In the genomic region with DNA sequence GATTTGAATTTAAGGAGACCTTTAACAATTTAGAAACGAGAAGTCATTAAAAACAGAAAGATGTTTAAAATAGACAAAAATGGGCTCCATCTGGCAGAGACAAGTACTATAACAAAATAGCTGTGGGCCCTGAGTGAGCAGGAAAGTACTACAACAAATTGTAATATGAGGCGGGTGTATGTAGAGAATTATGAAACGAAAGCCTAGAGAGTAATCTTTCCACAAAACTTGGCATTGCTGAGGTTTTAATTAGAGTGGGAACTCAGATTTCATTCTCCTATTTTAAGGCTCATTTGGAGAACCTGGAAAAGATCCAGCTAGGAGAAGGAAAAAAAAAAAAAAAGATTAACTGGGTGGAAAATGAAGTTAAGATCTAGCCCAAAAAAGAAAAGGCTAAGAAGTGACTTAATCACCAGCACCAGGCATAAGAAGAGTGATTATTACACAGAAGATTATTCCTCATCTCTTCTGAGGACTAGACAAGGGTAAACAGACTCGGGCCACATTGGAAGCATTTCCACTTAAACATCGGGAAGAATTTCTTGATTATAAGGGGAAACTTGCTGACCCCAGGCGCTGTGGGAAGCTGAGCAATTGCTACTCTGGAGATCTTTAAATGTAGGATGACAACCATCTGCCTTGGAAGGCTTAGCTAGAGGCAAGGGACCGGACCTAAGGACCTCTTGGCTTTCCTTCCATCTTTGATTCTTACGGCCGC, we compare ENCODE assay signal across 27 cellular contexts. TPM values are rescaled to one million over a fixed set of nuclear protein-coding genes. Genes with fewer than 3 reads are reported as not detected.
A peak's percentile ranks its signal among the peaks of the same experiment; 100 is the strongest.
DNase-seq lines count a peak whose midpoint lies in the region; ATAC-seq, FAIRE-seq and TF ChIP-seq lines count a peak whose summit lies in the region.
"Had no signal": no experiment of that assay in that cellular context is flagged by ENCODE, and none has a peak within 500 bp of the region (broad histone marks: within the 10 kb centered on the region; RNA-seq: fewer than 3 reads in every experiment).

No MANE protein-coding gene starts in this region.

- peak overlapping the region in 1 of 2 donors; percentile 52 for H3K27ac ChIP-seq in left lung
- no peak overlapping the region for H3K27ac ChIP-seq in CD4-positive, alpha-beta T cell (ENCODE audit: low read depth, low read length)
- H3K27ac ChIP-seq: Peyer's patch had no signal

- H3K4me1 Mint-ChIP-seq in CD4-positive, alpha-beta T cell (ENCODE audit: low read depth) = no peaks in the 10 kb centered on the region
- H3K4me1 Mint-ChIP-seq: central memory CD8-positive, alpha-beta T cell; natural killer cell had no signal

- H3K4me1 ChIP-seq in left lung = no peaks in the 10 kb centered on the region
- H3K4me1 ChIP-seq: Peyer's patch had no signal

- peak; percentile 57 for ATAC-seq in left lung
- ATAC-seq in CD4-positive, alpha-beta T cell (ENCODE audit: poor library complexity) = no peak
- ATAC-seq: activated T-cell treated with anti-CD3 and anti-CD28 coated beads, Interleukin-2, amount 50 U/mL, for 72 hours; left lobe of liver; natural killer cell; T-helper 17 cell had no signal

- POLR2A ChIA-PET in CD4-positive, alpha-beta T cell (lab: Charles Lee) = no interaction called here

- CTCF ChIA-PET in CD4-positive, alpha-beta T cell (lab: Charles Lee) = no interaction called here

- peak; percentile 51 for DNase-seq in AG09319 (ENCODE audit: extremely low read depth, low read depth)
- DNase-seq in M059J (ENCODE audit: low read depth) = peak; percentile 9
- DNase-seq in left lung = no peak
- no peak for DNase-seq in activated naive CD4-positive, alpha-beta T cell treated with Interleukin-2 at 50 U/mL for 16 hours
- DNase-seq in CD4-positive, alpha-beta T cell = no peak
- no peak for DNase-seq in DMS53 (lab: John Stamatoyannopoulos, UW)
- DNase-seq in activated T-cell treated with anti-CD3 and anti-CD28 coated beads, Interleukin-2, amount 50 U/mL, for 48 hours = no peak
- DNase-seq: activated CD4-positive, alpha-beta T cell treated with anti-CD3 and anti-CD28 coated beads, Interleukin-2, amount 10 ng/mL, durations not matched to agents 24 days and 14 days; activated naive CD4-positive, alpha-beta T cell treated with anti-CD3 and anti-CD28 coated beads for 36 hours; activated T-cell treated with anti-CD3 and anti-CD28 coated beads, Interleukin-2, amount 50 U/mL, for 72 hours; amniotic stem cell; DMS153; GOT3; head of caudate nucleus; KG1; natural killer cell; NCI-H1694; NCI-H526; Peyer's patch; stimulated activated CD4-positive, alpha-beta T cell treated with anti-CD3 and anti-CD28 coated beads, Interleukin-12 subunit alpha, Interleukin-12 subunit beta, amount 100 ng/mL, for 4 hours; stimulated activated naive CD4-positive, alpha-beta T cell treated with Interleukin-2 at 50 U/mL for 16 hours; T-helper 17 cell had no signal

- intact Hi-C loops in left lung (cut with DNase I) = no loop called here
- intact Hi-C loops in CD4-positive, alpha-beta T cell (cut with DNase I, micrococcal nuclease) = no loop called here

- H3K9me3 ChIP-seq in left lung = no peaks in the 10 kb centered on the region
- no peaks in the 10 kb centered on the region for H3K9me3 ChIP-seq in CD4-positive, alpha-beta T cell (ENCODE audit: control insufficient read depth, low read length)
- H3K9me3 ChIP-seq: Peyer's patch had no signal

- no peaks in the 10 kb centered on the region for H3K36me3 ChIP-seq in left lung
- H3K36me3 ChIP-seq: Peyer's patch had no signal

- peak; percentile 8 for FAIRE-seq in endometrium (lab: Jason Lieb, UNC)
- FAIRE-seq: GM18507 had no signal

- no peak overlapping the region for H3K4me3 Mint-ChIP-seq in CD4-positive, alpha-beta T cell
- H3K4me3 Mint-ChIP-seq: activated CD4-positive, alpha-beta T cell treated with anti-CD3 and anti-CD28 coated beads, Interleukin-2, amount 10 ng/mL, durations not matched to agents 24 days and 14 days; activated naive CD4-positive, alpha-beta T cell treated with anti-CD3 and anti-CD28 coated beads for 36 hours; activated T-cell treated with anti-CD3 and anti-CD28 coated beads, Interleukin-2, amount 50 U/mL, for 72 hours; central memory CD8-positive, alpha-beta T cell; natural killer cell; T-helper 17 cell had no signal

- H3K27me3 Mint-ChIP-seq in CD4-positive, alpha-beta T cell = no peaks in the 10 kb centered on the region

- TF ChIP-seq CTCF in AG09319 (IDR thresholded peaks at IDR 0.05; ENCODE audit: low read depth, low read length) = no peak
- no peak for TF ChIP-seq CTCF in left lung (IDR thresholded peaks at IDR 0.05)
- TF ChIP-seq CTCF in CD4-positive, alpha-beta T cell (IDR thresholded peaks at IDR 0.05) = no peak

- no peak overlapping the region for H3K4me3 ChIP-seq in left lung
- H3K4me3 ChIP-seq: Peyer's patch had no signal

- H3K9me3 Mint-ChIP-seq in CD4-positive, alpha-beta T cell = no peaks in the 10 kb centered on the region
- H3K9me3 Mint-ChIP-seq: activated naive CD4-positive, alpha-beta T cell treated with anti-CD3 and anti-CD28 coated beads for 36 hours; activated T-cell treated with anti-CD3 and anti-CD28 coated beads, Interleukin-2, amount 50 U/mL, for 72 hours; central memory CD8-positive, alpha-beta T cell; natural killer cell had no signal

- no peaks in the 10 kb centered on the region for H3K27me3 ChIP-seq in left lung
- no peaks in the 10 kb centered on the region for H3K27me3 ChIP-seq in CD4-positive, alpha-beta T cell (ENCODE audit: control insufficient read depth, insufficient read depth, low read length)
- H3K27me3 ChIP-seq: Peyer's patch had no signal

- no peaks in the 10 kb centered on the region for H3K36me3 Mint-ChIP-seq in CD4-positive, alpha-beta T cell (ENCODE audit: low read depth)
- H3K36me3 Mint-ChIP-seq: natural killer cell had no signal

- no peak overlapping the region for H3K27ac Mint-ChIP-seq in CD4-positive, alpha-beta T cell
- H3K27ac Mint-ChIP-seq: activated CD4-positive, alpha-beta T cell treated with anti-CD3 and anti-CD28 coated beads, Interleukin-2, amount 10 ng/mL, durations not matched to agents 24 days and 14 days; activated naive CD4-positive, alpha-beta T cell treated with anti-CD3 and anti-CD28 coated beads for 36 hours; activated T-cell treated with anti-CD3 and anti-CD28 coated beads, Interleukin-2, amount 50 U/mL, for 72 hours; natural killer cell; T-helper 17 cell had no signal

RNA-seq across cellular contexts. Expression of gene IGF1, which starts 40.8 kb away (rescaled TPM):
- not detected in 2 replicates for total RNA-seq in M059J (2014; rRNA removed; shearing (Covaris generic))
- 10 to 100 TPM; 57.1 to 99.9 TPM for total RNA-seq in left lung
- not detected for total RNA-seq in CD4-positive, alpha-beta T cell
- total RNA-seq: activated naive CD4-positive, alpha-beta T cell treated with anti-CD3 and anti-CD28 coated beads for 36 hours; HT-29; T-helper 17 cell had no signal

Comparison
In these comparisons a context has a peak if more than half of its experiments do, and no peak if none do; other contexts are left out.
1. DNase-seq: peak in AG09319 (single experiment) and M059J (single experiment); none in left lung (0 of 2), activated naive CD4-positive, alpha-beta T cell treated with Interleukin-2 at 50 U/mL for 16 hours (single experiment), CD4-positive, alpha-beta T cell (0 of 10), DMS53 (single experiment) and activated T-cell treated with anti-CD3 and anti-CD28 coated beads, Interleukin-2, amount 50 U/mL, for 48 hours (0 of 2).
2. RNA of gene IGF1, which starts 40.8 kb away (total RNA-seq): 57.1 to 99.9 TPM in left lung; not detected in M059J and not detected in CD4-positive, alpha-beta T cell; every median in the first group is over 10 times any median in the second.